ENCODE assay signal across 1 cellular context in the genomic region with DNA sequence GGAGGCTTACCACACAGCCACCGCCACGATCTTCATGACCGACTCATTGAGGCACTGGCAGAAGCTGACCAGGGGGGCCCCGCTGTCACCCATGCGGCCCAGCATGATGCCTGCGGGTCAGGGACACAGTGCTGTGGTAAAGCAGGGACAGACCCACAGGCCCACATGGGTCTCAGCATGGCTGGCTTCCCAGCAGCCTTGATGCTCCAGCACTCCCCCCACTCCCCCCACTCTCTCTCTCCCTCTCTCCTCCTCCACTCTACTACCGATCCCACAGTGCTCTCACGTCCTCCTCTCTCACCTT.
TF ChIP-seq lines count a peak whose summit lies in the region.

No MANE protein-coding gene starts in this region.

TF ChIP-seq in IMR-90, 13 proteins besides CTCF, POLR2A, EP300 and RAD21:
- TF ChIP-seq SMC3 (IDR thresholded peaks at IDR 0.05; ENCODE audit: low read depth, low read length) (no peak), FOS (IDR thresholded peaks at IDR 0.05; ENCODE audit: low read depth, low read length) (no peak), MAZ (IDR thresholded peaks at IDR 0.05; ENCODE audit: borderline replicate concordance, low read depth, low read length) (no peak), BHLHE40 (IDR thresholded peaks at IDR 0.05; ENCODE audit: low read depth, low read length) (no peak), CEBPB (IDR thresholded peaks at IDR 0.05; ENCODE audit: low read depth, low read length) (no peak), NFE2L2 (IDR thresholded peaks at IDR 0.05; ENCODE audit: low read depth, low read length) (no peak), RCOR1 (IDR thresholded peaks at IDR 0.05; ENCODE audit: insufficient replicate concordance, low read length) (no peak), MXI1 (IDR thresholded peaks at IDR 0.05; ENCODE audit: borderline replicate concordance, low read depth, low read length) (no peak), MAFK (IDR thresholded peaks at IDR 0.05; ENCODE audit: low read depth, low read length) (no peak), RFX5 (IDR thresholded peaks at IDR 0.05; ENCODE audit: low read depth, low read length) (no peak), CHD1 (IDR thresholded peaks at IDR 0.05; ENCODE audit: low read depth, low read length) (no peak)
- TF ChIP-seq, protein P1, sequence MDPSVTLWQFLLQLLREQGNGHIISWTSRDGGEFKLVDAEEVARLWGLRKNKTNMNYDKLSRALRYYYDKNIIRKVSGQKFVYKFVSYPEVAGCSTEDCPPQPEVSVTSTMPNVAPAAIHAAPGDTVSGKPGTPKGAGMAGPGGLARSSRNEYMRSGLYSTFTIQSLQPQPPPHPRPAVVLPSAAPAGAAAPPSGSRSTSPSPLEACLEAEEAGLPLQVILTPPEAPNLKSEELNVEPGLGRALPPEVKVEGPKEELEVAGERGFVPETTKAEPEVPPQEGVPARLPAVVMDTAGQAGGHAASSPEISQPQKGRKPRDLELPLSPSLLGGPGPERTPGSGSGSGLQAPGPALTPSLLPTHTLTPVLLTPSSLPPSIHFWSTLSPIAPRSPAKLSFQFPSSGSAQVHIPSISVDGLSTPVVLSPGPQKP (IDR thresholded peaks at IDR 0.05; ENCODE audit: borderline replicate concordance, low read depth, low read length) = no peak
- TF ChIP-seq, protein P2, sequence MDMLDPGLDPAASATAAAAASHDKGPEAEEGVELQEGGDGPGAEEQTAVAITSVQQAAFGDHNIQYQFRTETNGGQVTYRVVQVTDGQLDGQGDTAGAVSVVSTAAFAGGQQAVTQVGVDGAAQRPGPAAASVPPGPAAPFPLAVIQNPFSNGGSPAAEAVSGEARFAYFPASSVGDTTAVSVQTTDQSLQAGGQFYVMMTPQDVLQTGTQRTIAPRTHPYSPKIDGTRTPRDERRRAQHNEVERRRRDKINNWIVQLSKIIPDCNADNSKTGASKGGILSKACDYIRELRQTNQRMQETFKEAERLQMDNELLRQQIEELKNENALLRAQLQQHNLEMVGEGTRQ (IDR thresholded peaks at IDR 0.05; ENCODE audit: low read depth, low read length) = no peak
